17 cellular contexts compared by ENCODE assay signal in genomic region chr7:4144171-4144701, GRCh38.
DNase-seq lines count a peak whose midpoint lies in the region; ATAC-seq and TF ChIP-seq lines count a peak whose summit lies in the region.
"Had no signal": no experiment of that assay in that cellular context is flagged by ENCODE, and none has a peak within 500 bp of the region (broad histone marks: within the 10 kb centered on the region; RNA-seq: fewer than 3 reads in every experiment).

No MANE protein-coding gene starts in this region.

- no peak overlapping the region for H4K91ac ChIP-seq in trophoblast cell (ENCODE audit: low read depth, low read length)

- no peak overlapping the region for H2AK5ac ChIP-seq in trophoblast cell (ENCODE audit: low read length)

- H3K36me3 ChIP-seq in BLaER1 treated with 17β-estradiol and CSF1 and Interleukin-3, amounts not matched to agents 10 nM and 100 nM, result no peaks in the 10 kb centered on the region
- H3K36me3 ChIP-seq in NT2/D1 (ENCODE audit: insufficient read depth, insufficient read length, low read length) (no peaks in the 10 kb centered on the region), hepatocyte (replicated peaks; ENCODE audit: insufficient read depth, low read depth) (no peaks in the 10 kb centered on the region), trophoblast cell (ENCODE audit: control insufficient read depth in 1 of 2, insufficient read depth in 2 of 2, low read length in 2 of 2) (peaks cover 19 to 20% of the 10 kb centered on the region in 2 experiments), testis (ENCODE audit: low read depth, missing control alignments) (no peaks in the 10 kb centered on the region)
- H3K36me3 ChIP-seq: gastrocnemius medialis had no signal

- peaks cover 0 to 33% (median 32%) of the 10 kb centered on the region in 10 experiments; a peak in 19 of 20 replicates for H3K4me1 ChIP-seq in BLaER1 treated with 17β-estradiol and CSF1 and Interleukin-3, amounts not matched to agents 10 nM and 100 nM
- H3K4me1 ChIP-seq in NT2/D1 (ENCODE audit: insufficient read depth, insufficient read length), result peaks cover 7% of the 10 kb centered on the region
- H3K4me1 ChIP-seq in hepatocyte (ENCODE audit: insufficient read depth), result peaks cover 18% of the 10 kb centered on the region
- H3K4me1 ChIP-seq in trophoblast cell (ENCODE audit: control insufficient read depth in 1 of 2, insufficient read depth in 2 of 2, low read length in 2 of 2), result peaks cover 0 to 6% of the 10 kb centered on the region in 2 experiments
- H3K4me1 ChIP-seq in testis, result no peaks in the 10 kb centered on the region
- H3K4me1 ChIP-seq: gastrocnemius medialis had no signal

- H2BK5ac ChIP-seq in trophoblast cell (ENCODE audit: low read depth, low read length, poor library complexity), result no peak overlapping the region

- H3K79me2 ChIP-seq in hepatocyte, result no peaks in the 10 kb centered on the region
- no peaks in the 10 kb centered on the region for H3K79me2 ChIP-seq in trophoblast cell (ENCODE audit: control insufficient read depth, insufficient read depth, low read length, poor library complexity)

- peak overlapping the region; percentile 14 for H4K8ac ChIP-seq in trophoblast cell (ENCODE audit: low read depth, low read length)

- no peak overlapping the region for H3K23ac ChIP-seq in trophoblast cell (ENCODE audit: low read length)

- peak overlapping the region; percentile 47 to 94 (median 90) for H3K4me2 ChIP-seq in BLaER1 treated with 17β-estradiol and CSF1 and Interleukin-3, amounts not matched to agents 10 nM and 100 nM
- H3K4me2 ChIP-seq in hepatocyte (peak overlapping the region; percentile 71), trophoblast cell (ENCODE audit: low read length) (no peak overlapping the region)

- H3K14ac ChIP-seq in trophoblast cell (ENCODE audit: low read length), result no peak overlapping the region

- TF ChIP-seq CTCF in hepatocyte (IDR thresholded peaks at IDR 0.05; ENCODE audit: poor library complexity) (no peak), testis (IDR thresholded peaks at IDR 0.05) (no peak)

- no peak overlapping the region for H2BK12ac ChIP-seq in trophoblast cell (ENCODE audit: low read length)

- H3K27me3 ChIP-seq in BLaER1 treated with 17β-estradiol and CSF1 and Interleukin-3, amounts not matched to agents 10 nM and 100 nM, result peaks cover 0 to 12% (median 0%) of the 10 kb centered on the region in 11 experiments; a peak in 4 of 22 replicates
- H3K27me3 ChIP-seq in NT2/D1 (ENCODE audit: insufficient read depth, insufficient read length), result no peaks in the 10 kb centered on the region
- no peaks in the 10 kb centered on the region for H3K27me3 ChIP-seq in hepatocyte
- no peaks in the 10 kb centered on the region for H3K27me3 ChIP-seq in trophoblast cell (ENCODE audit: insufficient read depth, low read length)
- H3K27me3 ChIP-seq in testis, result no peaks in the 10 kb centered on the region

- H2AFZ ChIP-seq in hepatocyte (no peak overlapping the region), trophoblast cell (ENCODE audit: insufficient read depth, low read length, poor library complexity) (no peak overlapping the region)
- H2AFZ ChIP-seq: GM23248 had no signal

- intact Hi-C loops in testis (cut with DNase I; ENCODE audit: low total_unique reads), result no loop called here

- H3K4ac ChIP-seq in trophoblast cell (ENCODE audit: low read depth, low read length), result no peak overlapping the region

- H2BK120ac ChIP-seq in trophoblast cell (ENCODE audit: insufficient read depth, low read length, poor library complexity), result no peak overlapping the region

- no peak for DNase-seq in NT2/D1 (ENCODE audit: low read depth, low spot score)
- no peak for DNase-seq in hepatocyte (ENCODE audit: low spot score)
- no peak for DNase-seq in trophoblast cell
- no peak for DNase-seq in testis
- no peak for DNase-seq in NCI-H774 (lab: John Stamatoyannopoulos, UW)
- DNase-seq in NCI-H187 treated with DMSO at 0.1 percent for 48 hours (lab: John Stamatoyannopoulos, UW), result no peak
- DNase-seq: activated naive CD4-positive, alpha-beta T cell treated with anti-CD3 and anti-CD28 coated beads for 36 hours; caudate nucleus; DMS 273 treated with DMSO at 0.1 percent for 48 hours; gastrocnemius medialis; GM23248; NCI-H226; SIG-M5; stimulated activated naive CD4-positive, alpha-beta T cell had no signal

- no peaks in the 10 kb centered on the region for H3K9me2 ChIP-seq in hepatocyte (replicated peaks; ENCODE audit: insufficient read depth)

- no peak overlapping the region for H4K12ac ChIP-seq in trophoblast cell (ENCODE audit: low read depth, low read length)

- H3K27ac ChIP-seq in BLaER1 treated with 17β-estradiol and CSF1 and Interleukin-3, amounts not matched to agents 10 nM and 100 nM, result 0 out of 22 replicates have a peak overlapping the region, but pooled peaks of 1 of the 11 experiments have one; percentile 20
- H3K27ac ChIP-seq in hepatocyte (no peak overlapping the region), trophoblast cell (ENCODE audit: low read depth, low read length) (no peak overlapping the region), testis (no peak overlapping the region)
- H3K27ac ChIP-seq: gastrocnemius medialis, GM23248 had no signal

- H4K20me1 ChIP-seq in BLaER1 treated with 17β-estradiol and CSF1 and Interleukin-3, amounts not matched to agents 10 nM and 100 nM, result no peaks in the 10 kb centered on the region
- no peaks in the 10 kb centered on the region for H4K20me1 ChIP-seq in hepatocyte (ENCODE audit: insufficient read depth, poor library complexity, severe bottlenecking)

- ATAC-seq in GM19324 (IDR thresholded peaks at IDR 0.05; ENCODE audit: low FRiP score, unreplicated experiment), result no peak
- ATAC-seq: activated CD8-positive, alpha-beta T cell treated with anti-CD3 and anti-CD28 coated beads for 36 hours had no signal

- H3K9me3 ChIP-seq in BLaER1 treated with 17β-estradiol and CSF1 and Interleukin-3, amounts not matched to agents 10 nM and 100 nM (replicated peaks in 1 of 11), result no peaks in the 10 kb centered on the region
- H3K9me3 ChIP-seq in NT2/D1 (ENCODE audit: insufficient read depth, low read length) (no peaks in the 10 kb centered on the region), hepatocyte (ENCODE audit: low read depth) (no peaks in the 10 kb centered on the region), trophoblast cell (ENCODE audit: insufficient read depth, low read depth, low read length) (no peaks in the 10 kb centered on the region), testis (no peaks in the 10 kb centered on the region)
- H3K9me3 ChIP-seq: gastrocnemius medialis had no signal

- peak overlapping the region in 8 of 10 experiments; percentile 17 to 56 (median 34); a peak in 13 of 20 replicates for H3K4me3 ChIP-seq in BLaER1 treated with 17β-estradiol and CSF1 and Interleukin-3, amounts not matched to agents 10 nM and 100 nM
- H3K4me3 ChIP-seq in NT2/D1 (ENCODE audit: insufficient read length, low read depth) (no peak overlapping the region), hepatocyte (no peak overlapping the region), trophoblast cell (ENCODE audit: low read depth, low read length) (no peak overlapping the region), testis (no peak overlapping the region)
- H3K4me3 ChIP-seq: gastrocnemius medialis, GM23248 had no signal

- H3K79me1 ChIP-seq in trophoblast cell (ENCODE audit: low read length), result no peaks in the 10 kb centered on the region

- H3K18ac ChIP-seq in trophoblast cell (ENCODE audit: low read length), result no peak overlapping the region

- peak overlapping the region in 8 of 11 experiments; percentile 18 to 55 (median 48); a peak in 10 of 22 replicates for H3K9ac ChIP-seq in BLaER1 treated with 17β-estradiol and CSF1 and Interleukin-3, amounts not matched to agents 10 nM and 100 nM
- H3K9ac ChIP-seq in NT2/D1 (ENCODE audit: insufficient read length, low read depth), result peak overlapping the region; percentile 65
- H3K9ac ChIP-seq in trophoblast cell (ENCODE audit: low read length), result no peak overlapping the region
- H3K9ac ChIP-seq: GM23248 had no signal

- TF ChIP-seq POLR2A in testis (IDR thresholded peaks at IDR 0.05), result no peak

- 67% methylated on average over 16 of the region's 20 CpGs for WGBS in hepatocyte (ENCODE audit: low lambda C conversion rate, missing lambda C conversion rate)
- WGBS in trophoblast cell (ENCODE audit: extremely low coverage, insufficient coverage, insufficient read length), result no CpG with 5 or more reads among the region's 20 CpGs
- 56 to 85% methylated on average over 8 to 20 of the region's 20 CpGs for WGBS in testis, 2 donors

Comparison
In these comparisons a context has a peak if more than half of its experiments do, and no peak if none do; other contexts are left out.
1. H3K4me3 ChIP-seq: peak in BLaER1 treated with 17β-estradiol and CSF1 and Interleukin-3, amounts not matched to agents 10 nM and 100 nM (8 of 10); none in NT2/D1 (single experiment), hepatocyte (single experiment), trophoblast cell (single experiment) and testis (0 of 2).